1 cellular context compared by ENCODE assay signal in the genomic region with DNA sequence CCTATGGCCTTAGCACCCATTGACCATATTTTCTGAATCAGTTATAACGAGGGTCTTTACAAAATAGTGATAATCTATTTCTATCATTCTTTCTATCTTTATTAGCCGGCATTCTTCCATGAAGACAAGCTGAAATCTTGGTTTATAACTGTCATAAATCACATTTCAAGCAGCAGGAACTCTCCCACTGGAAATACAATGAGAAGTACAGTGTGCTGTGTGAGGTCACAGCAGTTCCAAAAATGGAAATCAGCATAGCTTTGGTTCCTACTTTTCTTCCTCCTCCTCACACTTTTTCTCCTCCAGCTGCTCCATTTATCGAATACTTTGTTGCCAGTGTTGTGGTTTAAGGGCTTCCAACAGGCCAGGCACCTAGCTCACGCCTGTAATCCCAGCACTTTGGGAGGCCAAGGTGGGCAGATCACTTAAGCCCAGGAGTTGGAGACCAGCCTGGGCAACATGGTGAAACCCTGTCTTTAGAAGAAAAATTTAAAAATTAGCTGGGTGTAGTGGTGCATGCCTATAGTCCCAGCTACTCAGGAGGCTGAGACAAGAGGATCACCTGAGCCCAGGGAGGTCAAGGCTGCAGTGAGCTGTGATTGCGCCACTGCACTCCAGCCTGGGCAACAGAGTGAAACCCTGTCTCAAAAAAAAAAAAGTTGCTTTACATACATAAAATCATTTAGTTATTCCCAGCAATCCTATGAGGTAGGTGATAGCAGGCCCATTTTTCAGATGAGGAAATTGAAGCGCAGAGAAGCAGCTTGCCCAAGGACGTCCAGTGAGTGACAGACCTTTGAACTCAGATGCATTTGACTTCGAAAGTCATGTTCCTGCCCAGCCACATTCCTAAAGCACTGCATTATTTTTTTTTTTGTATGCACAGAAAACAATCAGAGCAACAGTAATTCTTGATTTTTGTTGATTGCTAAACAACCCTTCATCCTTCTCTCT.
TF ChIP-seq lines count a peak whose summit lies in the region.

No MANE protein-coding gene starts in this region.

TF ChIP-seq in HCT116, 20 proteins besides CTCF, POLR2A, EP300 and RAD21 (continued from another document):
- no peak for TF ChIP-seq CBX3 (IDR thresholded peaks at IDR 0.05; ENCODE audit: low read depth)
- no peak for TF ChIP-seq JUND (IDR thresholded peaks at IDR 0.05)
- no peak for TF ChIP-seq EGR1 (IDR thresholded peaks at IDR 0.05; ENCODE audit: low read depth)
- TF ChIP-seq ELF1 (IDR thresholded peaks at IDR 0.05; ENCODE audit: borderline replicate concordance, low read depth), result no peak
- TF ChIP-seq ZNF274 (IDR thresholded peaks at IDR 0.05; ENCODE audit: low read depth, low read length), result no peak
- no peak for TF ChIP-seq MAX (IDR thresholded peaks at IDR 0.05)
- no peak for TF ChIP-seq POLR2AphosphoS5 (IDR thresholded peaks at IDR 0.05; ENCODE audit: low read depth, low read length)
- TF ChIP-seq EZH2 (IDR thresholded peaks at IDR 0.05), result no peak
TF ChIP-seq in HCT116: peak in this region for 0.
